ENCODE assay signal across 8 cellular contexts in genomic region chr12:31325877-31326631, GRCh38. TPM values are rescaled to one million over a fixed set of nuclear protein-coding genes. Genes with fewer than 3 reads are reported as not detected.
DNase-seq lines count a peak whose midpoint lies in the region; ATAC-seq and TF ChIP-seq lines count a peak whose summit lies in the region.

TSS of gene SINHCAF (minus strand) at chr12:31326150. CDS start at chr12:31298204, 27,946 bp downstream.

- peak within 1 kb of the TSS; percentile 97 for H3K4ac ChIP-seq in trophoblast cell (ENCODE audit: low read depth, low read length)

- in situ Hi-C loops in transverse colon (cut with MboI; ENCODE audit: low pct_ligation_motif_present in 1 of 4, low pct_unique_long_range_greater_than_20kb in 1 of 4, low sequenced_read_pairs in 3 of 4) = no loop called here

- peak within 1 kb of the TSS; percentile 93 for H2AK5ac ChIP-seq in trophoblast cell (ENCODE audit: low read length)

- H3K4me1 ChIP-seq in adipocyte (ENCODE audit: control insufficient read depth, insufficient read depth, low read length) (peaks cover 5% of the 10 kb centered on the region), trophoblast cell (ENCODE audit: control insufficient read depth in 1 of 2, insufficient read depth in 2 of 2, low read length in 2 of 2) (no peaks in the 10 kb centered on the region), transverse colon (peaks cover 0 to 31% (median 8%) of the 10 kb centered on the region in 4 donors)

- peak within 1 kb of the TSS; percentile 44 for H2BK12ac ChIP-seq in trophoblast cell (ENCODE audit: low read length)

- H3K4me2 ChIP-seq in trophoblast cell (ENCODE audit: low read length) = peak within 1 kb of the TSS; percentile 99

- H3K79me2 ChIP-seq in trophoblast cell (ENCODE audit: control insufficient read depth, insufficient read depth, low read length, poor library complexity) = peaks cover 27% of the 10 kb centered on the region

- TF ChIP-seq EP300 in transverse colon (IDR thresholded peaks at IDR 0.05; ENCODE audit: low read depth) = no peak

- no peak within 1 kb of the TSS for H3K23ac ChIP-seq in trophoblast cell (ENCODE audit: low read length)

- peak within 1 kb of the TSS; percentile 98 for H2BK5ac ChIP-seq in trophoblast cell (ENCODE audit: low read depth, low read length, poor library complexity)

- H3K27me3 ChIP-seq in adipocyte (replicated peaks; ENCODE audit: control insufficient read depth, insufficient read depth, low read length) (no peaks in the 10 kb centered on the region), trophoblast cell (ENCODE audit: insufficient read depth, low read length) (no peaks in the 10 kb centered on the region), transverse colon (no peaks in the 10 kb centered on the region)

- H2BK120ac ChIP-seq in trophoblast cell (ENCODE audit: insufficient read depth, low read length, poor library complexity) = peak within 1 kb of the TSS; percentile 34

- H3K14ac ChIP-seq in trophoblast cell (ENCODE audit: low read length) = peak within 1 kb of the TSS; percentile 74

- no peak for TF ChIP-seq CTCF in GM12875 (IDR thresholded peaks at IDR 0.05; ENCODE audit: borderline replicate concordance, insufficient read depth, low read depth, low read length)
- peak in 1 of 5 experiments; percentile 14 for TF ChIP-seq CTCF in transverse colon (IDR thresholded peaks at IDR 0.05)

- ATAC-seq in HG02798 (IDR thresholded peaks at IDR 0.05; ENCODE audit: poor library complexity, unreplicated experiment) = peak; percentile 70

- TF ChIP-seq POLR2A in transverse colon (IDR thresholded peaks at IDR 0.05) = peak; percentile 98

- peak within 1 kb of the TSS; percentile 71 for H3K18ac ChIP-seq in trophoblast cell (ENCODE audit: low read length)

- peak within 1 kb of the TSS; percentile 65 for H4K8ac ChIP-seq in trophoblast cell (ENCODE audit: low read depth, low read length)

- H4K12ac ChIP-seq in trophoblast cell (ENCODE audit: low read depth, low read length) = peak within 1 kb of the TSS; percentile 66

- H3K27ac ChIP-seq in trophoblast cell (ENCODE audit: low read depth, low read length) (peak within 1 kb of the TSS; percentile 94), transverse colon (peak within 1 kb of the TSS; percentile 93 to 96 (median 96))

- H3K9ac ChIP-seq in adipocyte (ENCODE audit: low read length) = peak within 1 kb of the TSS; percentile 84
- H3K9ac ChIP-seq in trophoblast cell (ENCODE audit: low read length) = peak within 1 kb of the TSS; percentile 98

- peak within 1 kb of the TSS; percentile 61 for H2AFZ ChIP-seq in trophoblast cell (ENCODE audit: insufficient read depth, low read length, poor library complexity)

- intact Hi-C loops in cardiac septum (cut with DNase I) (loop anchor here (5.0 kb wide), 1 partner anchor 266 kb away; the partner anchor contains the start of gene DENND5B), transverse colon (cut with DNase I; ENCODE audit: low total_unique reads) (no loop called here)

- H4K91ac ChIP-seq in trophoblast cell (ENCODE audit: low read depth, low read length) = peak within 1 kb of the TSS; percentile 98

- H3K79me1 ChIP-seq in trophoblast cell (ENCODE audit: low read length) = peaks cover 30% of the 10 kb centered on the region

- no CpG with 5 or more reads among the region's 55 CpGs for WGBS in trophoblast cell (ENCODE audit: extremely low coverage, insufficient coverage, insufficient read length)
- WGBS in transverse colon (ENCODE audit: low coverage in 1 of 2), 2 donors = 0 to 3% methylated on average over 11 to 55 of the region's 55 CpGs

- DNase-seq in NCI-H1436 (lab: John Stamatoyannopoulos, UW) (peak; percentile 99), T follicular helper cell (ENCODE audit: low read depth) (peak; percentile 98), adipocyte (ENCODE audit: low read depth) (peak; percentile 100), cardiac septum (ENCODE audit: low spot score) (peak; percentile 100), trophoblast cell (peak; percentile 99 to 100), transverse colon (peak; percentile 100)

- H3K4me3 ChIP-seq in GM12875 (ENCODE audit: low read depth, low read length) (peak within 1 kb of the TSS; percentile 94), adipocyte (ENCODE audit: low read length) (peak within 1 kb of the TSS; percentile 94), trophoblast cell (ENCODE audit: low read depth, low read length) (peak within 1 kb of the TSS; percentile 93), transverse colon (peak within 1 kb of the TSS; percentile 64 to 85 (median 73))

- H3K9me3 ChIP-seq in adipocyte (ENCODE audit: control insufficient read depth, low read length) = no peaks in the 10 kb centered on the region
- H3K9me3 ChIP-seq in trophoblast cell (ENCODE audit: insufficient read depth, low read depth, low read length) = no peaks in the 10 kb centered on the region
- no peaks in the 10 kb centered on the region for H3K9me3 ChIP-seq in transverse colon

- no peaks in the 10 kb centered on the region for H3K36me3 ChIP-seq in adipocyte (ENCODE audit: control insufficient read depth, insufficient read depth, low read length, severe bottlenecking)
- no peaks in the 10 kb centered on the region for H3K36me3 ChIP-seq in trophoblast cell (ENCODE audit: control insufficient read depth in 1 of 2, insufficient read depth in 2 of 2, low read length in 2 of 2)
- no peaks in the 10 kb centered on the region for H3K36me3 ChIP-seq in transverse colon

RNA-seq across cellular contexts. Expression of gene SINHCAF, which starts in this region (rescaled TPM):
- total RNA-seq in cardiac septum = 10.3 TPM
- 103 and 108 TPM in 2 replicates for polyA plus RNA-seq in trophoblast cell (2013)
- total RNA-seq in transverse colon = 100 to 1,000 TPM in 1 of 4 donors, 10 to 100 TPM in 3; 16.8 to 135 (median 64.8) TPM

Comparison
In these comparisons a context has a peak if more than half of its experiments do, and no peak if none do; other contexts are left out.
1. Peak in every context shown above with its lines: DNase-seq, ATAC-seq, H3K4me3 ChIP-seq and H3K27ac ChIP-seq.